15 cellular contexts compared by ENCODE assay signal in the genomic region with DNA sequence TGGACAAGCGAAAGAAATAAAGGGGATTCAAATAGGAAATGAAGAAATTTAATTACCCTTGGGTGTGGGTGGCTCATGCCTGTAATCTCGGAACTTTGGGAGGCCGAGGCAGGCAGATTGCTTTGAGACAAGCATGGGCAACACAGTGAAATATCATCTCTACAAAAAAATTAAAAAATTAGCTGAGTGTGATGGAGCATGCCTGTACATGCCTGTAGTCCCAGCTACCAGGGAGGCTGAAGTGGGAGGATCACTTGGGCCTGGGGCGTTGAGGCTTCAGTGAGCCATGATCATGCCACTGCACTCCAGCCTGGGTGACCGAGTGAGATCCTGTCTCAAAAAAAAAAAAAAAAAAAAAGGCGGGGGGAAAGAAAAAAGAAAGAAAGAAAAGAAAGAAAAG. TPM values are rescaled to one million over a fixed set of nuclear protein-coding genes. Genes with fewer than 3 reads are reported as not detected.
A peak's percentile ranks its signal among the peaks of the same experiment; 100 is the strongest.
DNase-seq lines count a peak whose midpoint lies in the region; ATAC-seq and TF ChIP-seq lines count a peak whose summit lies in the region.
"Had no signal": no experiment of that assay in that cellular context is flagged by ENCODE, and none has a peak within 500 bp of the region (broad histone marks: within the 10 kb centered on the region; RNA-seq: fewer than 3 reads in every experiment).

No MANE protein-coding gene starts in this region.

- no peak overlapping the region for H3K4me3 Mint-ChIP-seq in HFFc6
- H3K4me3 Mint-ChIP-seq: CD4-positive, alpha-beta memory T cell had no signal

- H3K27me3 Mint-ChIP-seq in HFFc6 (ENCODE audit: insufficient read depth), result peaks cover 6% of the 10 kb centered on the region

- no peaks in the 10 kb centered on the region for H3K36me3 ChIP-seq in RWPE2 (ENCODE audit: low read depth)
- H3K36me3 ChIP-seq in psoas muscle (ENCODE audit: insufficient read depth in 1 of 2, low read depth in 1 of 2), result no peaks in the 10 kb centered on the region
- H3K36me3 ChIP-seq: BE2C had no signal

- H3K4me3 ChIP-seq in RWPE2 (ENCODE audit: severe bottlenecking), result no peak overlapping the region
- no peak overlapping the region for H3K4me3 ChIP-seq in epithelial cell of esophagus (ENCODE audit: low read length)
- no peak overlapping the region for H3K4me3 ChIP-seq in psoas muscle
- H3K4me3 ChIP-seq: A549 had no signal

- H3K4me1 ChIP-seq in RWPE2 (ENCODE audit: insufficient read depth, poor library complexity, severe bottlenecking), result peaks cover 11% of the 10 kb centered on the region
- H3K4me1 ChIP-seq in psoas muscle, result peaks cover 14% of the 10 kb centered on the region
- H3K4me1 ChIP-seq: A549, BE2C had no signal

- ATAC-seq in RWPE2 (ENCODE audit: low read depth), result no peak
- ATAC-seq in psoas muscle, result no peak
- ATAC-seq in GM21515 (IDR thresholded peaks at IDR 0.05; ENCODE audit: unreplicated experiment), result no peak
- ATAC-seq: A549, HCT116 had no signal

- peak; percentile 88 for DNase-seq in NCI-H2171 treated with DMSO at 0.1 percent for 48 hours (lab: John Stamatoyannopoulos, UW)
- no peak for DNase-seq in RWPE2 (ENCODE audit: low spot score)
- peak; percentile 83 for DNase-seq in epithelial cell of esophagus (ENCODE audit: low read depth)
- no peak for DNase-seq in psoas muscle
- no peak for DNase-seq in HFFc6
- no peak for DNase-seq in COR-L47 (lab: John Stamatoyannopoulos, UW)
- DNase-seq: BE2C; CD4-positive, alpha-beta memory T cell; DMS153; DND-41; GDM1 had no signal

- H3K4me1 Mint-ChIP-seq in HFFc6 (ENCODE audit: low read depth), result peaks cover 9% of the 10 kb centered on the region

- H3K27me3 ChIP-seq in RWPE2 (ENCODE audit: insufficient read depth, poor library complexity, severe bottlenecking), result no peaks in the 10 kb centered on the region
- H3K27me3 ChIP-seq in psoas muscle (ENCODE audit: insufficient read depth in 3 of 3, low read length in 2 of 3), result no peaks in the 10 kb centered on the region
- H3K27me3 ChIP-seq: BE2C had no signal

- no peaks in the 10 kb centered on the region for H3K9me3 Mint-ChIP-seq in HFFc6
- H3K9me3 Mint-ChIP-seq: CD4-positive, alpha-beta memory T cell had no signal

- intact Hi-C loops in psoas muscle (cut with DNase I), result no loop called here

- no peak overlapping the region for H3K27ac Mint-ChIP-seq in HFFc6
- H3K27ac Mint-ChIP-seq: CD4-positive, alpha-beta memory T cell had no signal

- 66 to 98% (median 95%) methylated on average over 5 to 6 of the region's 6 CpGs for WGBS in psoas muscle, 3 donors

- peak overlapping the region; percentile 22 for H3K27ac ChIP-seq in RWPE2 (ENCODE audit: poor library complexity, severe bottlenecking)
- peak overlapping the region; percentile 81 for H3K27ac ChIP-seq in psoas muscle
- H3K27ac ChIP-seq: A549, C4-2B had no signal

- H3K36me3 Mint-ChIP-seq in HFFc6 (ENCODE audit: low read depth), result no peaks in the 10 kb centered on the region

- TF ChIP-seq CTCF in RWPE2 (IDR thresholded peaks at IDR 0.05; ENCODE audit: poor library complexity, severe bottlenecking) (no peak), epithelial cell of esophagus (IDR thresholded peaks at IDR 0.05; ENCODE audit: insufficient read depth, low read depth, low read length, missing control alignments) (no peak), psoas muscle (IDR thresholded peaks at IDR 0.05) (no peak), HFFc6 (IDR thresholded peaks at IDR 0.05) (no peak)

- H3K9me3 ChIP-seq in RWPE2 (ENCODE audit: severe bottlenecking) (no peaks in the 10 kb centered on the region), psoas muscle (no peaks in the 10 kb centered on the region)
- H3K9me3 ChIP-seq: A549, BE2C had no signal

RNA-seq across cellular contexts. Expression of a gene that starts 4.0 kb away (rescaled TPM):
- 10 to 100 TPM; 16.0 to 29.5 (median 17.9) TPM for total RNA-seq in psoas muscle
- polyA plus RNA-seq in psoas muscle, result 10 to 100 TPM in 2 of 3 donors, 1 to 10 TPM in 1; 8.9 to 13.2 (median 10.7) TPM
- total RNA-seq in HFFc6 (2021; fragmentation: NEBNext Ultra II Directional; extraction: Animal tissue kit (Norgen Biotek cat#: 25700)), result 1 to 10 TPM; 7.4 to 9.8 (median 8.1) TPM

RNA-seq across cellular contexts. Expression of a gene that starts 47.7 kb away (rescaled TPM):
- total RNA-seq in psoas muscle, result 100 to 1,000 TPM; 100 to 143 (median 115) TPM
- 100 to 1,000 TPM in 2 of 3 donors, 10 to 100 TPM in 1; 47.5 to 183 (median 102) TPM for polyA plus RNA-seq in psoas muscle
- total RNA-seq in HFFc6 (2021; fragmentation: NEBNext Ultra II Directional; extraction: Animal tissue kit (Norgen Biotek cat#: 25700)), result 10 to 100 TPM; 42.2 to 46.0 (median 43.5) TPM

Comparison
In these comparisons a context has a peak if more than half of its experiments do, and no peak if none do; other contexts are left out.
1. DNase-seq: peak in NCI-H2171 treated with DMSO at 0.1 percent for 48 hours (single experiment) and epithelial cell of esophagus (single experiment); none in RWPE2 (single experiment), psoas muscle (0 of 2), HFFc6 (single experiment) and COR-L47 (single experiment).